ENCODE assay signal across 8 cellular contexts in the genomic region with DNA sequence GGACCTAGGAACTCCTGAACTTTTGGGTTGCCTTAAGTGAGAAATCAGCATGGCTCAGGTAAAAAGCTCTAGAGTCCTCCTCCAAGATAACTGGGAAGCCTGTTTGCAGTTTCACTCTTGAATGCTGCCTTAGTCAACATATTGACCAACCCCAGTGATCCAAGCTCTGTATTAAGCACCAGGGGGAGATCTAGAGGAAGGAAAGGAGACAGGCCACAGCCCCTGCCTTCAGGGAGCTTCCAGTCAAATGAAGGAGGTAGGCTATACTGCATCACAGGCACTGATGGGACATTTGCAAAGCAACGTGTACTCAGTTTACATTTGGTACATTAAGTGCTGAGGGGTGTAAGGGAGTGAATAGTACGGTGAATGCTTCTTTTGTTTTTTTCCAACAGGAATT. TPM values are rescaled to one million over a fixed set of nuclear protein-coding genes. Genes with fewer than 3 reads are reported as not detected.
DNase-seq lines count a peak whose midpoint lies in the region; ATAC-seq and TF ChIP-seq lines count a peak whose summit lies in the region.

No MANE protein-coding gene starts in this region.

- peak overlapping the region; percentile 74 for H3K4me3 ChIP-seq in AG09309 (ENCODE audit: control insufficient read depth, low read depth, low read length)
- H3K4me3 ChIP-seq in KMS-11 (IDR thresholded peaks at IDR 0.05; ENCODE audit: insufficient read depth, low read depth, low read length) = peak overlapping the region; percentile 66
- H3K4me3 ChIP-seq in mammary epithelial cell (replicated peaks in 1 of 3; ENCODE audit: insufficient read depth in 1 of 3, low read depth in 2 of 3, low read length in 3 of 3) = peak overlapping the region; percentile 59 to 84 (median 67)
- peak overlapping the region; percentile 89 for H3K4me3 ChIP-seq in naive thymus-derived CD4-positive, alpha-beta T cell (ENCODE audit: low read length)

- peak overlapping the region; percentile 62; the same call in 1 of the 2 replicates for H3K9ac ChIP-seq in KMS-11
- no peak overlapping the region for H3K9ac ChIP-seq in mammary epithelial cell (ENCODE audit: insufficient read depth, low read length)

- POLR2A ChIA-PET in naive thymus-derived CD4-positive, alpha-beta T cell (lab: Charles Lee) = interaction anchor here (1.0 to 12.2 kb wide), 10 partner anchors 9 to 113 kb away, joined by 3 to 217 read pairs (median 18); a partner anchor contains a TSS

- 25% methylated on average over 2 of the region's 2 CpGs for WGBS in mammary epithelial cell (ENCODE audit: low coverage, missing lambda C conversion rate)

- H3K27me3 Mint-ChIP-seq in naive thymus-derived CD4-positive, alpha-beta T cell = no peaks in the 10 kb centered on the region

- peak overlapping the region; percentile 84 to 98 (median 91) for H3K4me3 Mint-ChIP-seq in naive thymus-derived CD4-positive, alpha-beta T cell

- H3K27me3 ChIP-seq in KMS-11 (ENCODE audit: insufficient read depth, low read depth) = no peaks in the 10 kb centered on the region
- no peaks in the 10 kb centered on the region for H3K27me3 ChIP-seq in mammary epithelial cell (ENCODE audit: insufficient read depth, low read length)
- no peaks in the 10 kb centered on the region for H3K27me3 ChIP-seq in naive thymus-derived CD4-positive, alpha-beta T cell (ENCODE audit: control insufficient read depth in 2 of 2, insufficient read depth in 2 of 2, low read length in 2 of 2)

- BruUV-seq in mammary epithelial cell (replicated peaks; lab: Mats Ljungman, UMichigan) = TSS peak; percentile 26

- peaks cover 11 to 48% (median 32%) of the 10 kb centered on the region in 5 donors for H3K36me3 Mint-ChIP-seq in naive thymus-derived CD4-positive, alpha-beta T cell

- intact Hi-C loops in mammary epithelial cell (cut with micrococcal nuclease) = loop anchor here (5.0 kb wide), 1 partner anchor 115 kb away; no protein-coding TSS in a partner anchor
- intact Hi-C loops in naive thymus-derived CD4-positive, alpha-beta T cell (cut with micrococcal nuclease) = loop anchor here (2.0 to 5.0 kb wide), 3 partner anchors 135 to 270 kb away; a partner anchor contains a TSS

- peak overlapping the region; percentile 79 for H3K27ac ChIP-seq in KMS-11
- H3K27ac ChIP-seq in mammary epithelial cell (ENCODE audit: insufficient read depth, low read depth, low read length) = no peak overlapping the region
- H3K27ac ChIP-seq in naive thymus-derived CD4-positive, alpha-beta T cell (ENCODE audit: low read depth, low read length) = peak overlapping the region; percentile 52

- H4K20me1 ChIP-seq in KMS-11 (ENCODE audit: insufficient read depth) (no peaks in the 10 kb centered on the region), mammary epithelial cell (ENCODE audit: insufficient read depth, low read length) (no peaks in the 10 kb centered on the region)

- H3K79me2 ChIP-seq in KMS-11 (ENCODE audit: insufficient read depth, low read depth) (peaks cover 42% of the 10 kb centered on the region), mammary epithelial cell (ENCODE audit: insufficient read depth, low read length) (peaks cover 37% of the 10 kb centered on the region)

- peaks cover 47 to 66% (median 59%) of the 10 kb centered on the region in 7 donors for H3K4me1 Mint-ChIP-seq in naive thymus-derived CD4-positive, alpha-beta T cell

- DNase-seq in AG09309 (ENCODE audit: low read depth) = no peak
- no peak for DNase-seq in mammary epithelial cell
- no peak for DNase-seq in naive thymus-derived CD4-positive, alpha-beta T cell
- DNase-seq in cortex of kidney (lab: John Stamatoyannopoulos, UW) = no peak
- DNase-seq in NCI-H1105 (lab: John Stamatoyannopoulos, UW) = no peak
- DNase-seq in ecto neural progenitor cell (ENCODE audit: low spot score) = no peak

- peaks cover 0 to 3% (median 0%) of the 10 kb centered on the region in 11 donors for H3K9me3 Mint-ChIP-seq in naive thymus-derived CD4-positive, alpha-beta T cell

- CTCF ChIA-PET in mammary epithelial cell (lab: Charles Lee; ENCODE audit: low non-redundant PET) = no interaction called here
- CTCF ChIA-PET in naive thymus-derived CD4-positive, alpha-beta T cell (lab: Charles Lee) = interaction anchor here (0.9 to 3.6 kb wide), 7 partner anchors 15 to 163 kb away, joined by 3 to 26 read pairs (median 4); no protein-coding TSS in a partner anchor

- peak overlapping the region; percentile 80 for H3K4me2 ChIP-seq in KMS-11
- peak overlapping the region; percentile 84 for H3K4me2 ChIP-seq in mammary epithelial cell (ENCODE audit: insufficient read depth, low read depth, low read length)

- H2AFZ ChIP-seq in KMS-11 (ENCODE audit: low read depth) (no peak overlapping the region), mammary epithelial cell (ENCODE audit: low read depth, low read length) (no peak overlapping the region)

- peak overlapping the region; percentile 38 to 97 (median 90) for H3K27ac Mint-ChIP-seq in naive thymus-derived CD4-positive, alpha-beta T cell

- H3K4me1 ChIP-seq in KMS-11 (ENCODE audit: low read depth, poor library complexity, severe bottlenecking) (peaks cover 55% of the 10 kb centered on the region), mammary epithelial cell (ENCODE audit: insufficient read depth, low read length) (peaks cover 16% of the 10 kb centered on the region)
- H3K4me1 ChIP-seq in naive thymus-derived CD4-positive, alpha-beta T cell (ENCODE audit: control insufficient read depth in 2 of 2, insufficient read depth in 2 of 2, low read length in 2 of 2) = peaks cover 30 to 50% of the 10 kb centered on the region in 2 donors

- H3K36me3 ChIP-seq in KMS-11 (ENCODE audit: insufficient read depth) (peaks cover 6% of the 10 kb centered on the region; the same call in 1 of the 2 replicates), mammary epithelial cell (ENCODE audit: insufficient read depth, low read length) (peaks cover 27% of the 10 kb centered on the region)
- H3K36me3 ChIP-seq in naive thymus-derived CD4-positive, alpha-beta T cell (ENCODE audit: control insufficient read depth in 2 of 3, insufficient read depth in 3 of 3, low read length in 3 of 3) = peaks cover 15 to 50% (median 27%) of the 10 kb centered on the region in 3 experiments

- no peaks in the 10 kb centered on the region for H3K9me3 ChIP-seq in mammary epithelial cell (replicated peaks; ENCODE audit: insufficient read depth, low read length)
- no peaks in the 10 kb centered on the region for H3K9me3 ChIP-seq in naive thymus-derived CD4-positive, alpha-beta T cell (ENCODE audit: control insufficient read depth in 2 of 3, low read length in 3 of 3)

- no peak for ATAC-seq in naive thymus-derived CD4-positive, alpha-beta T cell
- no peak for ATAC-seq in GM21576 (IDR thresholded peaks at IDR 0.05; ENCODE audit: unreplicated experiment)

- in situ Hi-C loops in mammary epithelial cell (cut with MboI; ENCODE audit: low sequenced_read_pairs in 2 of 2) = no loop called here

- TF ChIP-seq CTCF in AG09309 (IDR thresholded peaks at IDR 0.05; ENCODE audit: control insufficient read depth, insufficient read depth, low read depth, low read length, missing control alignments) (no peak), KMS-11 (conservative IDR thresholded peaks at IDR 0.05; ENCODE audit: low read depth, low read length) (no peak; the same call in 1 of the 2 replicates), mammary epithelial cell (conservative IDR thresholded peaks at IDR 0.05 in 1 of 2, IDR thresholded peaks at IDR 0.05 in 1 of 2; ENCODE audit: extremely low read depth in 1 of 2, insufficient read depth in 1 of 2, low read depth in 1 of 2, low read length in 2 of 2) (peak in 1 of 2 donors; percentile 0)

- dilution Hi-C loops in mammary epithelial cell (cut with HindIII; ENCODE audit: low sequenced_read_pairs) = loop anchor here (10.0 kb wide), 1 partner anchor 107 kb away; a partner anchor contains a TSS

RNA-seq across cellular contexts. Expression of a gene that starts 1.2 kb away (rescaled TPM):
- 10 to 100 TPM; 10.2 to 22.1 TPM for total RNA-seq in mammary epithelial cell
- polyA plus RNA-seq in mammary epithelial cell = 7.8 TPM
- polyA minus RNA-seq in mammary epithelial cell = 12.7 TPM
- 10 to 100 TPM; 34.1 to 76.3 (median 69.1) TPM for total RNA-seq in naive thymus-derived CD4-positive, alpha-beta T cell
- polyA plus RNA-seq in naive thymus-derived CD4-positive, alpha-beta T cell = 1 to 10 TPM; 1.3 to 2.1 TPM

RNA-seq across cellular contexts. Expression of a gene that starts 1.4 kb away (rescaled TPM):
- 10 to 100 TPM; 10.0 to 30.9 TPM for total RNA-seq in mammary epithelial cell
- polyA plus RNA-seq in mammary epithelial cell = 5.9 TPM
- polyA minus RNA-seq in mammary epithelial cell = 33.1 TPM
- total RNA-seq in naive thymus-derived CD4-positive, alpha-beta T cell = 100 to 1,000 TPM in 2 of 5 experiments, 10 to 100 TPM in 3; 37.2 to 135 (median 49.5) TPM
- polyA plus RNA-seq in naive thymus-derived CD4-positive, alpha-beta T cell = 1 to 10 TPM; 3.6 to 3.8 TPM

RNA-seq across cellular contexts. Expression of a gene that starts 25.1 kb away (rescaled TPM):
- total RNA-seq in mammary epithelial cell = 1 to 10 TPM; 1.8 to 3.5 TPM
- polyA plus RNA-seq in mammary epithelial cell = 0.33 TPM
- 7.1 TPM for polyA minus RNA-seq in mammary epithelial cell
- total RNA-seq in naive thymus-derived CD4-positive, alpha-beta T cell = 100 to 1,000 TPM; 208 to 760 (median 408) TPM
- polyA plus RNA-seq in naive thymus-derived CD4-positive, alpha-beta T cell = 100 to 1,000 TPM; 191 to 205 TPM

RNA-seq across cellular contexts. Expression of a gene that starts 50.1 kb away (rescaled TPM):
- total RNA-seq in mammary epithelial cell = 10 to 100 TPM; 33.5 to 79.0 TPM
- 36.3 TPM for polyA plus RNA-seq in mammary epithelial cell
- polyA minus RNA-seq in mammary epithelial cell = 56.8 TPM
- 10 to 100 TPM; 22.4 to 73.1 (median 57.4) TPM for total RNA-seq in naive thymus-derived CD4-positive, alpha-beta T cell
- 10 to 100 TPM in 1 of 2 donors, 1 to 10 TPM in 1; 6.4 to 17.2 TPM for polyA plus RNA-seq in naive thymus-derived CD4-positive, alpha-beta T cell

Comparison
In these comparisons a context has a peak if more than half of its experiments do, and no peak if none do; other contexts are left out.
1. RNA of a gene that starts 25.1 kb away (total RNA-seq): 208 to 760 TPM in naive thymus-derived CD4-positive, alpha-beta T cell; 1.8 to 3.5 TPM in mammary epithelial cell; every median in the first group is over 10 times any median in the second.
2. Peak in every context shown above with its lines, with median percentiles within 50 percentile points of each other: H3K4me3 ChIP-seq.